Comparison of ENCODE assay signal across 23 cellular contexts in the genomic region with DNA sequence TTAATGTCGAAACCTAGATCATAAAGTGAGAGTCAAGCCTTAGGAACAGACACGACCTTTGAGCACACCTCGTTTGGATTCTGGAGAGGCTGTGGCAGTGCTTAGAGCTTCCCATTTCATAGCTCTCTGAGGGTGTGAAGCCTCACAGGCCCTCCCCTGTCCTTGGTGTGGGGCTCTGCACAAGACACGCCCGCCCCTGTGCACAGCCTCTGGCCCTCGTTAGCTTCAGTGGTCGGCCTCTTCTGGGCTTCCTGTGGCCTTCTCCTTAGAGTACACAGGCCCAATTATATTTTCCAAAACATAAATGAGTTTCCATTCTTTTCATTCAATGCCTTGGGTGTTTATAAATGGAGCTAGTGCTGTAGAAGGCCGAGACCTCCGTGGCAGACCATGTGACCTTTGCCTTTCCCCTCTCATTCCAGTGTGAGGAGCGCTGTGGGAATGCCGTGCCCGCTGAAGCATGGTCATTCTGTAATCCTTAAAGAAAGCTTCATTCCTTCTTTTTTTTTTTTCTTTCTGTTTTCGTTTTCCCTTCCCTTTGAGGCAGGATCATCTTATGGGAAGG.
"Had no signal": no experiment of that assay in that cellular context is flagged by ENCODE, and none has a peak within 500 bp of the region (broad histone marks: within the 10 kb centered on the region; RNA-seq: fewer than 3 reads in every experiment).

No MANE protein-coding gene starts in this region.

- H3K27ac Mint-ChIP-seq: activated CD4-positive, alpha-beta T cell treated with anti-CD3 and anti-CD28 coated beads, Interleukin-2, amount 10 ng/mL, durations not matched to agents 24 days and 14 days; activated CD8-positive, alpha-beta T cell treated with anti-CD3 and anti-CD28 coated beads for 36 hours; activated naive CD4-positive, alpha-beta T cell treated with anti-CD3 and anti-CD28 coated beads for 36 hours; activated naive CD4-positive, alpha-beta T cell treated with anti-CD3 and anti-CD28 coated beads, Interleukin-2, amount 50 U/mL, for 72 hours; activated T-cell treated with anti-CD3 and anti-CD28 coated beads, Interleukin-2, amount 50 U/mL, for 24 hours; activated T-helper 1 cell treated with anti-CD3 and anti-CD28 coated beads, Interleukin-12 subunit alpha, Interleukin-12 subunit beta, Interleukin-2, Interleukin-4 antibody, amounts not matched to agents 30 ng/mL and 10 ng/mL and 1 ng/mL, durations not matched to agents 14 hours and 24 hours and 36 hours had no signal

- DNase-seq: activated CD4-positive, alpha-beta T cell treated with anti-CD3 and anti-CD28 coated beads, Interleukin-2, amount 10 ng/mL, durations not matched to agents 24 days and 14 days; activated CD4-positive, alpha-beta T cell treated with anti-CD3 and anti-CD28 coated beads, Interleukin-2, amount 50 U/mL, for 4 hours; activated CD8-positive, alpha-beta T cell treated with anti-CD3 and anti-CD28 coated beads for 36 hours; activated gamma-delta T cell treated with Interleukin-2 at 50 U/mL for 16 hours; activated naive CD4-positive, alpha-beta T cell treated with anti-CD3 and anti-CD28 coated beads for 36 hours; activated T-cell treated with anti-CD3 and anti-CD28 coated beads, Interleukin-2, amount 50 U/mL, for 24 hours; adrenal gland; body of pancreas; MM.1S; MV-4-11; NCI-H1092; NCI-H1436 treated with DMSO at 0.1 percent for 48 hours; NCI-H1694 treated with DMSO at 0.1 percent for 48 hours; NCI-H2029; NCI-H345; NCI-H524 treated with DMSO at 0.1 percent for 48 hours; NK-92 treated with Interleukin-12 subunit alpha and Interleukin-12 subunit beta, amount 100 ng/mL, for 24 hours; OCI-M1; Right ventricle myocardium superior; T1000; WERI-Rb-1 had no signal

- ATAC-seq: activated CD8-positive, alpha-beta T cell treated with anti-CD3 and anti-CD28 coated beads for 36 hours; activated naive CD4-positive, alpha-beta T cell treated with anti-CD3 and anti-CD28 coated beads, Interleukin-2, amount 50 U/mL, for 72 hours; body of pancreas had no signal

- H3K4me1 Mint-ChIP-seq: activated CD4-positive, alpha-beta T cell treated with anti-CD3 and anti-CD28 coated beads, Interleukin-2, amount 10 ng/mL, durations not matched to agents 24 days and 14 days had no signal

- H3K27me3 Mint-ChIP-seq: activated CD4-positive, alpha-beta T cell treated with anti-CD3 and anti-CD28 coated beads, Interleukin-2, amount 10 ng/mL, durations not matched to agents 24 days and 14 days; activated CD8-positive, alpha-beta T cell treated with anti-CD3 and anti-CD28 coated beads for 36 hours; activated T-cell treated with anti-CD3 and anti-CD28 coated beads, Interleukin-2, amount 50 U/mL, for 24 hours had no signal

- H3K4me3 Mint-ChIP-seq: activated CD4-positive, alpha-beta T cell treated with anti-CD3 and anti-CD28 coated beads, Interleukin-2, amount 10 ng/mL, durations not matched to agents 24 days and 14 days; activated CD8-positive, alpha-beta T cell treated with anti-CD3 and anti-CD28 coated beads for 36 hours; activated naive CD4-positive, alpha-beta T cell treated with anti-CD3 and anti-CD28 coated beads for 36 hours; activated T-cell treated with anti-CD3 and anti-CD28 coated beads, Interleukin-2, amount 50 U/mL, for 24 hours; activated T-helper 1 cell treated with anti-CD3 and anti-CD28 coated beads, Interleukin-12 subunit alpha, Interleukin-12 subunit beta, Interleukin-2, Interleukin-4 antibody, amounts not matched to agents 30 ng/mL and 10 ng/mL and 1 ng/mL, durations not matched to agents 14 hours and 24 hours and 36 hours had no signal
